ENCODE assay signal across 11 cellular contexts in the genomic region with DNA sequence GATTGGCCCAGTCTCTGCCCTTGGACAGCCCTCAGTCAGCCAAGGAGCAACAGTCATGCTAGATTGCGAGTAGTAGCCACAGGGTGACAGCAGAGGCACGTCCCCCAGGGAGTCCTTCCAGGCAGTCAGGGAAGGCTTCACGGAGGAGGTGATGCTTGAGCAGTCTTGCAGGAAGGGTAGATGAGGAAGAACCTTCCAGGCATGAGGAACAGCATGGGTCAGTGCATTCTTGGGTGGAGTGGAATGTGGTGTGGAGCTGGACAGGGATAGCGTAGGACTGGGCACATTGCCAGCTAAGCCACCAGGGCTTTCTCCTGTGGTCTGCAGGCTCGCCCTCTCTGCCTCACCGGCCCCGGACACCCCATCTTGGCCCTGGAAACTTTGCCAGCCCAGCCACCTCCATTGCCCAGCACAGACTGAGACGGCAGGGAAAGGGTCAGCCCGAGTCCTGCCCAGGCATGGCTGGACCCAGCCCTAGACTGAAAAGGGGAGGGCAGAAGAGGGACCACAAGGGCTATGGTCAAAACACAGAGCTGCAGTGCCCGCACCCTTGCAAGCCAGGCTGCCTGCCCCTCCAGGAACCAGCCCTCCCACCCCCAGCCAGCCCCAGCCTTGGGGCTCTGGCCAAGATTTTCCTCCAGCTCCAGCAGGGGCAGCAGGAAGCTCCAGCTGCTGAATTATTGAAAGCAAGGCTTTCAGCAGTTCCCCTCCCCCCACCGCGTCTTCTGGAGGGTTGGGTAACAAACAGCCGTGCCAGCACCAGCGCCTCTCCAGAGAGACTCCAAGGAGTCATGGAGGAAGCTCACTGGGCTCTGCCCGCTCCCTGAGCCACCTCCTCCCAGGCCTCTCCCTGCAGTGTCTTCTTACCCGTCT. TPM values are rescaled to one million over a fixed set of nuclear protein-coding genes. Genes with fewer than 3 reads are reported as not detected.
A peak's percentile ranks its signal among the peaks of the same experiment; 100 is the strongest.
DNase-seq lines count a peak whose midpoint lies in the region; ATAC-seq and TF ChIP-seq lines count a peak whose summit lies in the region.
"Had no signal": no experiment of that assay in that cellular context is flagged by ENCODE, and none has a peak within 500 bp of the region (broad histone marks: within the 10 kb centered on the region; RNA-seq: fewer than 3 reads in every experiment).

No MANE protein-coding gene starts in this region.

- no peaks in the 10 kb centered on the region for H3K9me3 ChIP-seq in MG63
- no peaks in the 10 kb centered on the region for H3K9me3 ChIP-seq in ascending aorta

- peaks cover 65% of the 10 kb centered on the region for H3K27me3 Mint-ChIP-seq in Calu3 (ENCODE audit: unreplicated experiment)

- no peak for ATAC-seq in GM18870 (IDR thresholded peaks at IDR 0.05; ENCODE audit: unreplicated experiment)
- ATAC-seq: naive thymus-derived CD4-positive, alpha-beta T cell; stimulated activated memory B cell treated with anti-CD40 and anti-IgM and Interleukin-4, amounts not matched to agents 10 μg/mL and 1 μg/mL and 100 μg/mL, for 72 hours had no signal

- H3K4me3 Mint-ChIP-seq in Calu3 (ENCODE audit: low read depth, unreplicated experiment), result no peak overlapping the region
- H3K4me3 Mint-ChIP-seq: naive thymus-derived CD4-positive, alpha-beta T cell; stimulated activated memory B cell treated with anti-CD40 and anti-IgM and Interleukin-4, amounts not matched to agents 10 μg/mL and 1 μg/mL and 100 μg/mL, for 72 hours had no signal

- no peaks in the 10 kb centered on the region for H3K4me1 Mint-ChIP-seq in Calu3 (ENCODE audit: low read depth, unreplicated experiment)
- H3K4me1 Mint-ChIP-seq: stimulated activated memory B cell treated with anti-CD40 and anti-IgM and Interleukin-4, amounts not matched to agents 10 μg/mL and 1 μg/mL and 100 μg/mL, for 72 hours had no signal

- CTCF ChIA-PET in Calu3 (lab: Charles Lee), result interaction anchor here (0.6 to 1.8 kb wide), 2 partner anchors 42 to 95 kb away, joined by 4 to 11 read pairs; no protein-coding TSS in a partner anchor

- BruUV-seq in Calu3 (replicated peaks; lab: Mats Ljungman, UMichigan), result no TSS peak

- TF ChIP-seq CTCF in Calu3 (IDR thresholded peaks at IDR 0.05; ENCODE audit: unreplicated experiment) (no peak), ascending aorta (IDR thresholded peaks at IDR 0.05) (no peak)

- H3K27ac Mint-ChIP-seq in Calu3 (ENCODE audit: unreplicated experiment), result no peak overlapping the region
- H3K27ac Mint-ChIP-seq: naive thymus-derived CD4-positive, alpha-beta T cell; stimulated activated memory B cell treated with anti-CD40 and anti-IgM and Interleukin-4, amounts not matched to agents 10 μg/mL and 1 μg/mL and 100 μg/mL, for 72 hours had no signal

- DNase-seq in Calu3 (peak; percentile 47), MG63 (peak; percentile 50), dermis blood vessel endothelial cell (peak; percentile 42), myocyte (ENCODE audit: low read depth) (peak; percentile 84), activated T-cell treated with anti-CD3 and anti-CD28 coated beads for 4 hours (no peak), ascending aorta (ENCODE audit: low spot score in 2 of 2) (no peak), NCI-H1436 treated with DMSO at 0.1 percent for 48 hours (lab: John Stamatoyannopoulos, UW) (no peak)
- DNase-seq: naive thymus-derived CD4-positive, alpha-beta T cell had no signal

- no peak overlapping the region for H3K27ac ChIP-seq in ascending aorta

- no peaks in the 10 kb centered on the region for H3K9me3 Mint-ChIP-seq in Calu3 (ENCODE audit: low read depth, unreplicated experiment)
- H3K9me3 Mint-ChIP-seq: stimulated activated memory B cell treated with anti-CD40 and anti-IgM and Interleukin-4, amounts not matched to agents 10 μg/mL and 1 μg/mL and 100 μg/mL, for 72 hours had no signal

- no peaks in the 10 kb centered on the region for H3K4me1 ChIP-seq in ascending aorta

- intact Hi-C loops in Calu3 (cut with micrococcal nuclease; ENCODE audit: unreplicated experiment) (no loop called here), ascending aorta (cut with DNase I) (no loop called here)

- H3K36me3 ChIP-seq in MG63, result no peaks in the 10 kb centered on the region
- no peaks in the 10 kb centered on the region for H3K36me3 ChIP-seq in ascending aorta

- H3K4me3 ChIP-seq in MG63 (no peak overlapping the region), ascending aorta (no peak overlapping the region)

- no peaks in the 10 kb centered on the region for H3K36me3 Mint-ChIP-seq in Calu3 (ENCODE audit: insufficient read depth, unreplicated experiment)
- H3K36me3 Mint-ChIP-seq: stimulated activated memory B cell treated with anti-CD40 and anti-IgM and Interleukin-4, amounts not matched to agents 10 μg/mL and 1 μg/mL and 100 μg/mL, for 72 hours had no signal

- H3K27me3 ChIP-seq in MG63 (no peaks in the 10 kb centered on the region), ascending aorta (no peaks in the 10 kb centered on the region)

RNA-seq across cellular contexts. Expression of a gene that starts 18.7 kb away (rescaled TPM):
- total RNA-seq in Calu3 (2022), result 0.21 TPM in 1 of 2 replicates, not detected in the other
- 1.2 and 1.4 TPM in 2 replicates for total RNA-seq in MG63 (2014; rRNA removed; shearing (Covaris generic); ENCODE audit: low replicate concordance)
- 2.0 and 2.2 TPM in 2 replicates for total RNA-seq in dermis blood vessel endothelial cell
- 2.8 TPM in 2 replicates for total RNA-seq in myocyte
- 6.6 TPM for polyA plus RNA-seq in myocyte (2012)
- 3.4 TPM for total RNA-seq in ascending aorta
- total RNA-seq: naive thymus-derived CD4-positive, alpha-beta T cell; T-helper 1 cell treated with Interleukin-12 subunit alpha and Interleukin-12 subunit beta and Interleukin-4 antibody, amounts not matched to agents 30 ng/mL and 1 ng/mL, for 36 hours had no signal
- polyA plus RNA-seq: naive thymus-derived CD4-positive, alpha-beta T cell had no signal

Comparison
In these comparisons a context has a peak if more than half of its experiments do, and no peak if none do; other contexts are left out.
1. DNase-seq: peak in Calu3 (single experiment), MG63 (single experiment), dermis blood vessel endothelial cell (single experiment) and myocyte (single experiment); none in activated T-cell treated with anti-CD3 and anti-CD28 coated beads for 4 hours (single experiment), ascending aorta (0 of 2) and NCI-H1436 treated with DMSO at 0.1 percent for 48 hours (single experiment).